22 cellular contexts compared by ENCODE assay signal in the genomic region with DNA sequence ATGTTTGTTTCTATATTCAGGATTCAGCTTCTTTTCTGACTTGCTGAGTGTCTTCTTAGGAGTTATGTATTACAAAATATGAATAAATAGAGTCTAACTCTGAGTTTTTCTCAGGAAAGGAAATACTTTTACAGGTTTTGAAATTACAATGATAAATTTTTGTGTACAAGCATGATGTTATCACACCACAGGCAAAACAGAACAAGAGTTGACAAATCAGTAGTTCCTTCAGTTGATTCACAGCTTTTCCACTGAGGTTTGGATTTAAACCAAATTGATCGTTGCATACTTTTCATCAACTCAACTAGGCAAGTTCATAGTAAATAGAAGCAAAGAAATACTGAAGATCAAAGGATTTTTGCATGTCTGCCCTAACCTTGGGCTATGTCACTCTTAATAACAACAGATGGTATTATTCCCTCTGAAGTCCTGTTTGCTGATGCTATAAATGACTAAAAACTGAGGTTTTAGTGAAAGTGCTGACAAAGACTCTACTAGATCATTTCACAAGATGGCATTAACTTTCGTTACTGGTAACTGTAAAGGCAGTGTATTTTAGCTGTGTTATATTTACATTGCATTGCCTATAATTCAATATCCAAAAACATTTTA.
"Had no signal": no experiment of that assay in that cellular context is flagged by ENCODE, and none has a peak within 500 bp of the region (broad histone marks: within the 10 kb centered on the region; RNA-seq: fewer than 3 reads in every experiment).

No MANE protein-coding gene starts in this region.

- H3K27ac ChIP-seq: SJCRH30 had no signal

- H3K36me3 ChIP-seq: SJCRH30 had no signal

- FAIRE-seq: HepG2 had no signal

- ATAC-seq: HepG2, Panc1, PC-3, Right ventricle myocardium inferior, SK-N-SH treated with all-trans-retinoic acid at 6 μM for 48 hours had no signal

- H3K27me3 ChIP-seq: SJCRH30 had no signal

- H3K4me1 ChIP-seq: SJCRH30 had no signal

- DNase-seq: IMR-90, Kasumi-1, KG1, NCI-H1092, NCI-H1105 treated with DMSO at 0.1 percent for 48 hours, NCI-H1436, NCI-H187, NCI-H2029, NCI-H2081 treated with DMSO at 0.1 percent for 48 hours, NCI-H2171 treated with DMSO at 0.1 percent for 48 hours, NCI-H345, NCI-H524, NCI-H526 treated with DMSO at 0.1 percent for 48 hours, NCI-H748 treated with DMSO at 0.1 percent for 48 hours, PC-3, SHP77 treated with DMSO at 0.1 percent for 48 hours, SJCRH30, T-helper 1 cell had no signal

- H3K9me3 ChIP-seq: SJCRH30 had no signal

- H3K4me3 ChIP-seq: SJCRH30 had no signal
